Comparison of ENCODE assay signal across 17 cellular contexts in the genomic region with DNA sequence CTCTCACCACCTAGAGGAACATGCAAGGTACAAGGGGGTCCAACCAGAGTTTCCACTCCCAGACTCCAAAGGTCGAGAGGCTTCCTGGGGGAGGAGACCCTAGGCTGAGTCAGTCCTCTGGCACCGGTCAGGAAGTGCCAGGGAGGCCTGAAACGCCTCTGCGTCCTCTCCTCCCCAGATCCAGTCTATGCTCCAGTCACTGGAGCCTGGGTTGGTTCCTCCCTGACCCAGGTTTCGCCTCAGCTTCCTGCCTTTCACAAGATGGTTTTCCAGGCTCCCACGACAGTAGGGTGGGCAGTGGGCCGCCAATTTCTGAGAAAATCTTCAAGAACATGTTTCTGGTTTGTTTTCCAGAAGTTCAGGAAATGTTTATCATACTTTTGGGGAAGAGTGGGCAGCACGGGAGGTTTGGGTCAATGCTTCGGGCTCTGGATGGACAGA.
DNase-seq lines count a peak whose midpoint lies in the region; ATAC-seq lines count a peak whose summit lies in the region.
"Had no signal": no experiment of that assay in that cellular context is flagged by ENCODE, and none has a peak within 500 bp of the region (broad histone marks: within the 10 kb centered on the region; RNA-seq: fewer than 3 reads in every experiment).

No MANE protein-coding gene starts in this region.

- peaks cover 71% of the 10 kb centered on the region for H3K4me1 Mint-ChIP-seq in activated T-cell treated with anti-CD3 and anti-CD28 coated beads, Interleukin-2, amount 50 U/mL, for 24 hours (ENCODE audit: low read depth)
- peaks cover 78% of the 10 kb centered on the region for H3K4me1 Mint-ChIP-seq in stimulated activated naive CD8-positive, alpha-beta T cell treated with anti-CD3 and anti-CD28 coated beads, Interleukin-15, amount 100 ng/mL, for 72 hours

- H3K9me3 Mint-ChIP-seq in activated T-cell treated with anti-CD3 and anti-CD28 coated beads, Interleukin-2, amount 50 U/mL, for 24 hours: no peaks in the 10 kb centered on the region
- H3K9me3 Mint-ChIP-seq in stimulated activated naive CD8-positive, alpha-beta T cell treated with anti-CD3 and anti-CD28 coated beads, Interleukin-15, amount 100 ng/mL, for 72 hours: no peaks in the 10 kb centered on the region
- H3K9me3 Mint-ChIP-seq: activated B cell treated with CpG ODN at 0.5 μM for 24 hours, IgD-negative memory B cell had no signal

- peak overlapping the region; percentile 64 for H3K27ac ChIP-seq in epithelial cell of prostate

- peaks cover 15% of the 10 kb centered on the region for H3K36me3 Mint-ChIP-seq in activated T-cell treated with anti-CD3 and anti-CD28 coated beads, Interleukin-2, amount 50 U/mL, for 24 hours (ENCODE audit: low read depth)
- H3K36me3 Mint-ChIP-seq: IgD-negative memory B cell had no signal

- peak overlapping the region; percentile 93 for H3K27ac Mint-ChIP-seq in activated T-cell treated with anti-CD3 and anti-CD28 coated beads, Interleukin-2, amount 50 U/mL, for 24 hours
- peak overlapping the region; percentile 15 to 69 for H3K27ac Mint-ChIP-seq in stimulated activated naive CD8-positive, alpha-beta T cell treated with anti-CD3 and anti-CD28 coated beads, Interleukin-15, amount 100 ng/mL, for 72 hours
- H3K27ac Mint-ChIP-seq: activated B cell treated with CpG ODN at 0.5 μM for 24 hours, IgD-negative memory B cell had no signal

- no peaks in the 10 kb centered on the region for H3K27me3 Mint-ChIP-seq in activated T-cell treated with anti-CD3 and anti-CD28 coated beads, Interleukin-2, amount 50 U/mL, for 24 hours
- peaks cover 7% of the 10 kb centered on the region for H3K27me3 Mint-ChIP-seq in stimulated activated naive CD8-positive, alpha-beta T cell treated with anti-CD3 and anti-CD28 coated beads, Interleukin-15, amount 100 ng/mL, for 72 hours

- no peak for DNase-seq in activated T-cell treated with anti-CD3 and anti-CD28 coated beads, Interleukin-2, amount 50 U/mL, for 24 hours
- no peak for DNase-seq in activated T-cell treated with anti-CD3 and anti-CD28 coated beads, Interleukin-2, amount 50 U/mL, for 1 hour
- DNase-seq in SW480 (ENCODE audit: low spot score) (peak; percentile 43), epithelial cell of prostate (ENCODE audit: low read depth, low spot score) (no peak), NCI-H128 (lab: John Stamatoyannopoulos, UW; ENCODE audit: unreplicated experiment) (no peak)
- DNase-seq in stimulated activated naive CD8-positive, alpha-beta T cell treated with anti-CD3 and anti-CD28 coated beads, Interleukin-15, amount 100 ng/mL, for 72 hours: no peak
- DNase-seq: activated B cell treated with CpG ODN at 0.5 μM for 24 hours; activated gamma-delta T cell; caudate nucleus; DND-41; NCI-H1436 treated with DMSO at 0.1 percent for 48 hours; NCI-H774; SHP77 treated with DMSO at 0.1 percent for 48 hours; stimulated activated CD4-positive, alpha-beta T cell treated with anti-CD3 and anti-CD28 coated beads, Interleukin-12 subunit alpha, Interleukin-12 subunit beta, amount 100 ng/mL, for 4 hours had no signal

- peak overlapping the region; percentile 32 for H3K4me3 Mint-ChIP-seq in activated T-cell treated with anti-CD3 and anti-CD28 coated beads, Interleukin-2, amount 50 U/mL, for 24 hours
- peak overlapping the region; percentile 24 to 30 for H3K4me3 Mint-ChIP-seq in stimulated activated naive CD8-positive, alpha-beta T cell treated with anti-CD3 and anti-CD28 coated beads, Interleukin-15, amount 100 ng/mL, for 72 hours
- H3K4me3 Mint-ChIP-seq: activated B cell treated with CpG ODN at 0.5 μM for 24 hours, IgD-negative memory B cell had no signal

- no peak for ATAC-seq in stimulated activated naive CD8-positive, alpha-beta T cell treated with anti-CD3 and anti-CD28 coated beads, Interleukin-15, amount 100 ng/mL, for 72 hours
- no peak for ATAC-seq in HG03521 (IDR thresholded peaks at IDR 0.05; ENCODE audit: unreplicated experiment)
- ATAC-seq in GM19397 (IDR thresholded peaks at IDR 0.05; ENCODE audit: unreplicated experiment): no peak
